Comparison of ENCODE assay signal across 13 cellular contexts in the genomic region with DNA sequence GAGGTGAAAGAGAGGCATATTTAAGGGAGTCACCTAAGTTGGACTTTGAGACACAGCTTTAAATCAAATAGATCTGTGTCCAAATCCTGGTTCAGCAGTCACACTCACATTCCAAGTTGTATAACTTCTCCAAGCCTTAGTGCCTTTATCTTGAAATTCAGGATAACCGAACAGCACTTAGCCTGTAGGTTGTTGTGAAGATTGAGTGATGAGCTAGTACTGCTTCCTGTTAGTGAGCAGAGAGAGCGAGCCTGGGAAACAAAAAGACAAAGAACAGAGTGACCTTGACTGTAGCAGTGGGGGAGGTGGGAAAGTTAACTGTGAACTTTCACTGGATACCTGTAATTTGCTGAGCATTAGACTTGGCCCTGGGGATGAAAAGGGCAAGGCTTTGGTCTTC. TPM values are rescaled to one million over a fixed set of nuclear protein-coding genes. Genes with fewer than 3 reads are reported as not detected.
DNase-seq lines count a peak whose midpoint lies in the region; ATAC-seq, FAIRE-seq and TF ChIP-seq lines count a peak whose summit lies in the region.
"Had no signal": no experiment of that assay in that cellular context is flagged by ENCODE, and none has a peak within 500 bp of the region (broad histone marks: within the 10 kb centered on the region; RNA-seq: fewer than 3 reads in every experiment).

No MANE protein-coding gene starts in this region.

- H3K9ac ChIP-seq in HUES48 (ENCODE audit: low read depth, low read length) (no peak overlapping the region), liver (ENCODE audit: low read depth in 1 of 2, low read length in 2 of 2) (no peak overlapping the region)

- H3K4me3 Mint-ChIP-seq in brain: no peak overlapping the region

- POLR2A ChIA-PET in A549 (lab: Yijun Ruan, JAX): interaction anchor here (1.3 kb wide), 1 partner anchor 23 kb away, joined by 3 read pairs; the partner anchor contains the start of gene MAML1

- no peak for TF ChIP-seq POLR2A in A549 (IDR thresholded peaks at IDR 0.05; ENCODE audit: low read length)
- no peak for TF ChIP-seq POLR2A in lower leg skin (IDR thresholded peaks at IDR 0.05)

- H3K4me3 ChIP-seq in A549 (no peak overlapping the region), HUES48 (ENCODE audit: low read depth, low read length) (no peak overlapping the region), liver (ENCODE audit: low read depth in 1 of 3, low read length in 3 of 3) (no peak overlapping the region), lower leg skin (ENCODE audit: low read depth, poor library complexity, severe bottlenecking) (no peak overlapping the region)

- no peak for TF ChIP-seq EP300 in A549 (IDR thresholded peaks at IDR 0.05)

- no peaks in the 10 kb centered on the region for H3K9me3 ChIP-seq in A549
- no peaks in the 10 kb centered on the region for H3K9me3 ChIP-seq in HUES48 (ENCODE audit: control insufficient read depth, insufficient read depth, low read length)
- H3K9me3 ChIP-seq in liver (ENCODE audit: control insufficient read depth in 4 of 4, low read length in 3 of 4): no peaks in the 10 kb centered on the region

- intact Hi-C loops in lower leg skin (cut with DNase I; ENCODE audit: low total_unique reads): no loop called here

- H3K36me3 ChIP-seq in HUES48 (ENCODE audit: control insufficient read depth, insufficient read depth, low read length) (peaks cover 3% of the 10 kb centered on the region; the same call in 1 of the 2 replicates), liver (ENCODE audit: control insufficient read depth in 4 of 4, insufficient read depth in 3 of 4, low read depth in 1 of 4, low read length in 3 of 4) (peaks cover 0 to 2% (median 0%) of the 10 kb centered on the region in 4 donors)

- CTCF ChIA-PET in A549 (lab: Yijun Ruan, JAX): interaction anchor here (0.8 to 5.1 kb wide), 5 partner anchors 10 to 112 kb away, joined by 3 to 48 read pairs (median 4); no protein-coding TSS in a partner anchor

- no peak for TF ChIP-seq CTCF in A549 (IDR thresholded peaks at IDR 0.05)
- TF ChIP-seq CTCF in brain (conservative IDR thresholded peaks at IDR 0.05): no peak
- TF ChIP-seq CTCF in liver (IDR thresholded peaks at IDR 0.05; ENCODE audit: low read depth, low read length, missing input control): no peak
- no peak for TF ChIP-seq CTCF in lower leg skin (IDR thresholded peaks at IDR 0.05)

- TF ChIP-seq RAD21 in A549 (conservative IDR thresholded peaks at IDR 0.05 in 1 of 2, IDR thresholded peaks at IDR 0.05 in 1 of 2) (no peak), liver (IDR thresholded peaks at IDR 0.05) (no peak)

- H3K36me3 Mint-ChIP-seq in brain: peaks cover 60% of the 10 kb centered on the region

- peaks cover 0 to 2% (median 0%) of the 10 kb centered on the region in 5 experiments for H3K9me3 Mint-ChIP-seq in brain

- 83% methylated on average over 2 of the region's 2 CpGs for WGBS in A549 (ENCODE audit: missing lambda C conversion rate)
- 13% methylated on average over 2 of the region's 2 CpGs for WGBS in liver
- 74 to 76% methylated on average over 2 of the region's 2 CpGs for WGBS in lower leg skin, 2 donors

- ATAC-seq in A549: peak in 1 of 2 experiments; percentile 40; a peak in 1 of 6 replicates
- ATAC-seq in stimulated activated naive CD8-positive, alpha-beta T cell treated with anti-CD3 and anti-CD28 coated beads, Interleukin-15, Interleukin-2, amounts not matched to agents 100 U/mL and 50 U/mL, for 24 hours: no peak

- H3K4me1 Mint-ChIP-seq in brain: peaks cover 50% of the 10 kb centered on the region

- H3K4me1 ChIP-seq in A549 (peaks cover 15% of the 10 kb centered on the region), HUES48 (ENCODE audit: control insufficient read depth, insufficient read depth, low read length) (peaks cover 20% of the 10 kb centered on the region), liver (ENCODE audit: control insufficient read depth in 4 of 4, insufficient read depth in 4 of 4, low read length in 3 of 4) (peaks cover 9 to 31% (median 23%) of the 10 kb centered on the region in 4 donors)

- H3K27me3 Mint-ChIP-seq in brain: no peaks in the 10 kb centered on the region

- FAIRE-seq in A549 (lab: Jason Lieb, UNC): no peak

- peak overlapping the region; percentile 18; the same call in 1 of the 3 replicates for H3K4me2 ChIP-seq in A549

- H3K27ac Mint-ChIP-seq in brain: peak overlapping the region in 4 of 5 experiments; percentile 10 to 30 (median 20)

- DNase-seq in A549 (ENCODE audit: low read depth in 1 of 2, low spot score in 1 of 2) (no peak), lower leg skin (ENCODE audit: low spot score in 2 of 2) (no peak), H4 (ENCODE audit: low spot score) (no peak), amniotic stem cell (lab: John Stamatoyannopoulos, UW) (no peak)
- DNase-seq in stimulated activated naive CD8-positive, alpha-beta T cell treated with anti-CD3 and anti-CD28 coated beads, Interleukin-15, Interleukin-2, amounts not matched to agents 100 U/mL and 50 U/mL, for 24 hours: no peak
- DNase-seq: C1 segment of cervical spinal cord; HCEC 1CT; NCI-H2107; stimulated activated CD4-positive, alpha-beta T cell treated with anti-CD3 and anti-CD28 coated beads, Interleukin-4, amount 100 ng/mL, for 24 hours had no signal

- no peaks in the 10 kb centered on the region for H3K27me3 ChIP-seq in HUES48 (ENCODE audit: control insufficient read depth, insufficient read depth, low read length)
- H3K27me3 ChIP-seq in liver (ENCODE audit: control insufficient read depth in 4 of 4, insufficient read depth in 4 of 4, low read length in 3 of 4): no peaks in the 10 kb centered on the region

- H3K27ac ChIP-seq in A549: no peak overlapping the region
- peak overlapping the region; percentile 75 for H3K27ac ChIP-seq in HUES48 (ENCODE audit: low read depth, low read length)
- peak overlapping the region in 1 of 2 donors; percentile 1 for H3K27ac ChIP-seq in liver (ENCODE audit: low read depth in 1 of 2, low read length in 2 of 2)

TF ChIP-seq in A549, 52 proteins besides CTCF, POLR2A, EP300 and RAD21:
- no peak for TF ChIP-seq GATA3 (IDR thresholded peaks at IDR 0.05; ENCODE audit: borderline replicate concordance)

TF ChIP-seq in liver, 16 proteins besides CTCF, POLR2A, EP300 and RAD21 (continues in another document):
- TF ChIP-seq SP1 (IDR thresholded peaks at IDR 0.05): peak; percentile 73
- TF ChIP-seq YY1 (IDR thresholded peaks at IDR 0.05): no peak
- peak; percentile 76 to 89 for TF ChIP-seq HNF4A (conservative IDR thresholded peaks at IDR 0.05)
- TF ChIP-seq JUND (IDR thresholded peaks at IDR 0.05): peak in 1 of 2 donors; percentile 14
- peak in 1 of 2 donors; percentile 58 for TF ChIP-seq RXRA (IDR thresholded peaks at IDR 0.05)

RNA-seq across cellular contexts. Expression of gene MAML1, which starts 22.4 kb away (rescaled TPM):
- polyA plus RNA-seq in A549 (2011; rRNA removed): 6.9 and 10.9 TPM in 2 replicates
- 13.0 and 14.9 TPM in 2 replicates for polyA plus RNA-seq in A549 (2012; cell fraction: cytosol; rRNA removed)
- 12.1 and 13.4 TPM in 2 replicates for polyA plus RNA-seq in A549 (2012; cell fraction: nucleus; rRNA removed)
- polyA plus RNA-seq in A549 (2017; fragmentation: RNase III; extraction: RNeasy Plus Mini Kit Qiagen cat#74134 plus additional on column Dnase treatment): 11.0 to 12.0 TPM (median 11.4 TPM) in 3 replicates
- polyA minus RNA-seq in A549 (2011; rRNA and poly(A)+ RNA removed): 12.1 and 12.8 TPM in 2 replicates
- polyA plus RNA-seq in brain (ENCODE audit: insufficient read depth, low read depth, low replicate concordance): 20.0 TPM
- total RNA-seq in liver: 1 to 10 TPM; 7.6 TPM
- 1 to 10 TPM; 2.2 to 5.0 TPM for polyA plus RNA-seq in liver
- total RNA-seq in lower leg skin: 10 to 100 TPM; 25.5 to 46.8 (median 31.5) TPM
- 11.9 and 12.8 TPM in 2 replicates for total RNA-seq in H4 (2014; rRNA removed; shearing (Covaris generic))

RNA-seq across cellular contexts. Expression of gene LTC4S, which starts 38.8 kb away (rescaled TPM):
- not detected in 2 replicates for polyA plus RNA-seq in A549 (2011; rRNA removed)
- polyA plus RNA-seq in A549 (2012; cell fraction: cytosol; rRNA removed): 0.08 and 0.19 TPM in 2 replicates
- 0.67 and 1.3 TPM in 2 replicates for polyA plus RNA-seq in A549 (2012; cell fraction: nucleus; rRNA removed)
- 0.26 TPM in 1 of 3 replicates, not detected in the others for polyA plus RNA-seq in A549 (2017; fragmentation: RNase III; extraction: RNeasy Plus Mini Kit Qiagen cat#74134 plus additional on column Dnase treatment)
- polyA minus RNA-seq in A549 (2011; rRNA and poly(A)+ RNA removed): not detected in 2 replicates
- 1.9 TPM for polyA plus RNA-seq in brain (ENCODE audit: insufficient read depth, low read depth, low replicate concordance)
- total RNA-seq in liver: 1 to 10 TPM; 1.3 to 1.8 TPM
- 1 to 10 TPM; 2.4 to 3.3 TPM for polyA plus RNA-seq in liver
- 10 to 100 TPM in 2 of 4 donors, 1 to 10 TPM in 2; 3.5 to 14.8 (median 9.6) TPM for total RNA-seq in lower leg skin
- not detected in 2 replicates for total RNA-seq in H4 (2014; rRNA removed; shearing (Covaris generic))
- total RNA-seq: LHCN-M2 had no signal

RNA-seq across cellular contexts. Expression of gene MGAT4B, which starts 51.6 kb away (rescaled TPM):
- polyA plus RNA-seq in A549 (2011; rRNA removed) (57.4 and 110 TPM in 2 replicates), A549 (2017; fragmentation: RNase III; extraction: RNeasy Plus Mini Kit Qiagen cat#74134 plus additional on column Dnase treatment) (153 to 166 TPM (median 153 TPM) in 3 replicates), brain (ENCODE audit: insufficient read depth, low read depth, low replicate concordance) (174 TPM), liver (100 to 1,000 TPM in 1 of 2 donors, 10 to 100 TPM in 1; 47.8 to 156 TPM)
- polyA plus RNA-seq in A549 (2012; cell fraction: cytosol; rRNA removed): 145 and 194 TPM in 2 replicates
- 436 and 532 TPM in 2 replicates for polyA plus RNA-seq in A549 (2012; cell fraction: nucleus; rRNA removed)
- polyA minus RNA-seq in A549 (2011; rRNA and poly(A)+ RNA removed): 132 and 144 TPM in 2 replicates
- total RNA-seq in liver (100 to 1,000 TPM in 1 of 2 donors, 10 to 100 TPM in 1; 42.0 to 120 TPM), lower leg skin (100 to 1,000 TPM in 2 of 4 donors, 10 to 100 TPM in 2; 86.3 to 113 (median 101) TPM)
- 160 and 216 TPM in 2 replicates for total RNA-seq in H4 (2014; rRNA removed; shearing (Covaris generic))

RNA-seq across cellular contexts. Expression of gene CANX, which starts 56.3 kb away (rescaled TPM):
- polyA plus RNA-seq in A549 (2011; rRNA removed) (1,000 and 1,241 TPM in 2 replicates), A549 (2017; fragmentation: RNase III; extraction: RNeasy Plus Mini Kit Qiagen cat#74134 plus additional on column Dnase treatment) (364 to 433 TPM (median 402 TPM) in 3 replicates), brain (ENCODE audit: insufficient read depth, low read depth, low replicate concordance) (281 TPM), liver (100 to 1,000 TPM; 129 to 266 TPM)
- polyA plus RNA-seq in A549 (2012; cell fraction: cytosol; rRNA removed): 89.4 and 161 TPM in 2 replicates
- 102 and 118 TPM in 2 replicates for polyA plus RNA-seq in A549 (2012; cell fraction: nucleus; rRNA removed)
- 1,532 and 1,583 TPM in 2 replicates for polyA minus RNA-seq in A549 (2011; rRNA and poly(A)+ RNA removed)
- total RNA-seq in liver (100 to 1,000 TPM; 362 to 628 TPM), lower leg skin (100 to 1,000 TPM; 183 to 307 (median 253) TPM)
- total RNA-seq in H4 (2014; rRNA removed; shearing (Covaris generic)): 978 and 1,126 TPM in 2 replicates
